16 cellular contexts compared by ENCODE assay signal in genomic region chr2:55031505-55031904, GRCh38. TPM values are rescaled to one million over a fixed set of nuclear protein-coding genes. Genes with fewer than 3 reads are reported as not detected.
A peak's percentile ranks its signal among the peaks of the same experiment; 100 is the strongest.
DNase-seq lines count a peak whose midpoint lies in the region; ATAC-seq and TF ChIP-seq lines count a peak whose summit lies in the region.
"Had no signal": no experiment of that assay in that cellular context is flagged by ENCODE, and none has a peak within 500 bp of the region (broad histone marks: within the 10 kb centered on the region; RNA-seq: fewer than 3 reads in every experiment).

No MANE protein-coding gene starts in this region.

- H3K36me3 Mint-ChIP-seq in GM23338 (ENCODE audit: low read depth) (peaks cover 8% of the 10 kb centered on the region; the same call in 2 of the 3 replicates), WTC11 (no peaks in the 10 kb centered on the region; the same call in 1 of the 2 replicates)
- H3K36me3 Mint-ChIP-seq in activated CD4-positive, alpha-beta T cell treated with anti-CD3 and anti-CD28 coated beads, Interleukin-2, amount 10 ng/mL, durations not matched to agents 7 days and 5 days (ENCODE audit: low read depth) = peaks cover 20% of the 10 kb centered on the region
- H3K36me3 Mint-ChIP-seq: IgD-negative memory B cell had no signal

- peak overlapping the region; percentile 71 for H3K27ac Mint-ChIP-seq in GM23338
- peak overlapping the region; percentile 57 for H3K27ac Mint-ChIP-seq in WTC11
- H3K27ac Mint-ChIP-seq in activated CD4-positive, alpha-beta T cell treated with anti-CD3 and anti-CD28 coated beads, Interleukin-2, amount 10 ng/mL, durations not matched to agents 7 days and 5 days = no peak overlapping the region

- H3K27me3 ChIP-seq in A673 (replicated peaks; ENCODE audit: insufficient read depth, low read depth, low read length, poor library complexity) (no peaks in the 10 kb centered on the region), GM23338 (ENCODE audit: insufficient read depth) (no peaks in the 10 kb centered on the region), Peyer's patch (no peaks in the 10 kb centered on the region)
- H3K27me3 ChIP-seq: SJSA1 had no signal

- no peak overlapping the region for H2AFZ ChIP-seq in GM23338

- H3K9me3 Mint-ChIP-seq in GM23338 (no peaks in the 10 kb centered on the region), WTC11 (0 out of 2 replicates have a peak, but pooled peaks cover under 1% of the 10 kb centered on the region)
- peaks cover 10% of the 10 kb centered on the region for H3K9me3 Mint-ChIP-seq in activated CD4-positive, alpha-beta T cell treated with anti-CD3 and anti-CD28 coated beads, Interleukin-2, amount 10 ng/mL, durations not matched to agents 7 days and 5 days

- no peak overlapping the region for H3K4me3 Mint-ChIP-seq in GM23338
- no peak overlapping the region for H3K4me3 Mint-ChIP-seq in WTC11
- H3K4me3 Mint-ChIP-seq in activated CD4-positive, alpha-beta T cell treated with anti-CD3 and anti-CD28 coated beads, Interleukin-2, amount 10 ng/mL, durations not matched to agents 7 days and 5 days = no peak overlapping the region
- H3K4me3 Mint-ChIP-seq: CD8-positive, alpha-beta T cell; IgD-negative memory B cell had no signal

- peaks cover 100% of the 10 kb centered on the region for H3K79me2 ChIP-seq in GM23338 (replicated peaks; ENCODE audit: insufficient read depth)

- H3K4me2 ChIP-seq in GM23338 = no peak overlapping the region

- H3F3A ChIP-seq in GM23338 (replicated peaks; ENCODE audit: low read depth) = no peaks in the 10 kb centered on the region

- POLR2A ChIA-PET in A673 (lab: Charles Lee; ENCODE audit: low non-redundant PET) = no interaction called here
- POLR2A ChIA-PET in WTC11 (lab: Charles Lee) = no interaction called here
- POLR2A ChIA-PET in activated CD4-positive, alpha-beta T cell treated with anti-CD3 and anti-CD28 coated beads, Interleukin-2, amount 10 ng/mL, durations not matched to agents 7 days and 5 days (lab: Charles Lee) = no interaction called here

- CTCF ChIA-PET in A673 (lab: Charles Lee) = no interaction called here
- CTCF ChIA-PET in WTC11 (lab: Charles Lee) = interaction anchor here (0.6 to 1.4 kb wide), 2 partner anchors 132 to 135 kb away, joined by 4 to 5 read pairs; no protein-coding TSS in a partner anchor
- CTCF ChIA-PET in activated CD4-positive, alpha-beta T cell treated with anti-CD3 and anti-CD28 coated beads, Interleukin-2, amount 10 ng/mL, durations not matched to agents 7 days and 5 days (lab: Charles Lee) = interaction anchor here (1.1 kb wide), 1 partner anchor 19 kb away, joined by 3 read pairs; the partner anchor contains the start of gene RTN4

- TF ChIP-seq POLR2A in Peyer's patch (IDR thresholded peaks at IDR 0.05) = no peak

- H3K9me3 ChIP-seq in A673 (ENCODE audit: low read depth, low read length, poor library complexity, severe bottlenecking) (peaks cover 10% of the 10 kb centered on the region), mucosa of descending colon (no peaks in the 10 kb centered on the region), Peyer's patch (no peaks in the 10 kb centered on the region)
- H3K9me3 ChIP-seq: SJSA1 had no signal

- TF ChIP-seq CTCF in A673 (conservative IDR thresholded peaks at IDR 0.05; ENCODE audit: low read depth, low read length) = no peak
- no peak for TF ChIP-seq CTCF in GM23338 (conservative IDR thresholded peaks at IDR 0.05; ENCODE audit: low read depth in 2 of 2)
- no peak for TF ChIP-seq CTCF in WTC11 (IDR thresholded peaks at IDR 0.05)
- no peak for TF ChIP-seq CTCF in mucosa of descending colon (IDR thresholded peaks at IDR 0.05)
- TF ChIP-seq CTCF in Peyer's patch (IDR thresholded peaks at IDR 0.05) = no peak

- no peaks in the 10 kb centered on the region for H3K9me2 ChIP-seq in GM23338 (ENCODE audit: insufficient read depth)

- H3K4me1 ChIP-seq in A673 (ENCODE audit: insufficient read depth, low read length, poor library complexity, severe bottlenecking) (peaks cover 13% of the 10 kb centered on the region), GM23338 (ENCODE audit: insufficient read depth) (peaks cover 49% of the 10 kb centered on the region), mucosa of descending colon (ENCODE audit: low read depth) (peaks cover 4% of the 10 kb centered on the region), Peyer's patch (peaks cover 0 to 18% (median 0%) of the 10 kb centered on the region in 4 donors)

- H3K27ac ChIP-seq in A673 (ENCODE audit: low read depth, low read length, poor library complexity, severe bottlenecking) (peak overlapping the region; percentile 11), GM23338 (ENCODE audit: low read depth) (no peak overlapping the region), Peyer's patch (no peak overlapping the region)
- H3K27ac ChIP-seq: SJSA1 had no signal

- intact Hi-C loops in A673 (cut with micrococcal nuclease; ENCODE audit: unreplicated experiment) = no loop called here
- intact Hi-C loops in mucosa of descending colon (cut with DNase I, micrococcal nuclease) = no loop called here

- no peak for DNase-seq in A673 (ENCODE audit: low spot score)
- no peak for DNase-seq in GM23338 (ENCODE audit: low spot score)
- DNase-seq in WTC11 (ENCODE audit: low spot score) = no peak
- DNase-seq in mucosa of descending colon = no peak
- no peak for DNase-seq in activated CD4-positive, alpha-beta T cell treated with anti-CD3 and anti-CD28 coated beads, Interleukin-2, amount 10 ng/mL, durations not matched to agents 7 days and 5 days
- DNase-seq in NCI-H187 treated with DMSO at 0.1 percent for 48 hours (lab: John Stamatoyannopoulos, UW) = no peak
- no peak for DNase-seq in Peyer's patch
- no peak for DNase-seq in NCI-H2171 (lab: John Stamatoyannopoulos, UW)
- DNase-seq: ACHN; CD8-positive, alpha-beta T cell; DMS79; NCI-H1105 treated with DMSO at 0.1 percent for 48 hours; NCI-H187; NCI-H748 treated with DMSO at 0.1 percent for 48 hours had no signal

- no peak for ATAC-seq in GM23338
- no peak; the same call in none of the 2 replicates for ATAC-seq in WTC11
- peak; percentile 67 for ATAC-seq in mucosa of descending colon
- ATAC-seq: CD8-positive, alpha-beta T cell had no signal

- no TSS peak for BruUV-seq in A673 (replicated peaks; lab: Mats Ljungman, UMichigan)

- H3K4me1 Mint-ChIP-seq in GM23338 (peaks cover 38% of the 10 kb centered on the region), WTC11 (peaks cover 28% of the 10 kb centered on the region)
- peaks cover 29% of the 10 kb centered on the region for H3K4me1 Mint-ChIP-seq in activated CD4-positive, alpha-beta T cell treated with anti-CD3 and anti-CD28 coated beads, Interleukin-2, amount 10 ng/mL, durations not matched to agents 7 days and 5 days

- H3K36me3 ChIP-seq in A673 (ENCODE audit: insufficient read depth, low read length, poor library complexity, severe bottlenecking) (no peaks in the 10 kb centered on the region), GM23338 (ENCODE audit: insufficient read depth) (no peaks in the 10 kb centered on the region), mucosa of descending colon (ENCODE audit: low read depth) (no peaks in the 10 kb centered on the region), Peyer's patch (no peaks in the 10 kb centered on the region)

- H3K27me3 Mint-ChIP-seq in GM23338 (ENCODE audit: insufficient read depth, low read depth, poor library complexity) (peaks cover 5% of the 10 kb centered on the region), WTC11 (ENCODE audit: low read depth) (no peaks in the 10 kb centered on the region)
- no peaks in the 10 kb centered on the region for H3K27me3 Mint-ChIP-seq in activated CD4-positive, alpha-beta T cell treated with anti-CD3 and anti-CD28 coated beads, Interleukin-2, amount 10 ng/mL, durations not matched to agents 7 days and 5 days
- H3K27me3 Mint-ChIP-seq: IgD-negative memory B cell had no signal

- H4K20me1 ChIP-seq in GM23338 (replicated peaks; ENCODE audit: insufficient read depth) = peaks cover 74% of the 10 kb centered on the region

- no peak overlapping the region for H3K4me3 ChIP-seq in A673 (ENCODE audit: low read depth, low read length, poor library complexity, severe bottlenecking)
- H3K4me3 ChIP-seq in GM23338 = no peak overlapping the region
- H3K4me3 ChIP-seq in mucosa of descending colon = no peak overlapping the region
- no peak overlapping the region for H3K4me3 ChIP-seq in Peyer's patch
- H3K4me3 ChIP-seq: SJSA1 had no signal

TF ChIP-seq in GM23338, 12 proteins besides CTCF, POLR2A, EP300 and RAD21 (continues in another document):
- TF ChIP-seq NANOG (IDR thresholded peaks at IDR 0.05; ENCODE audit: borderline replicate concordance) = no peak
- TF ChIP-seq POLR2AphosphoS5 (IDR thresholded peaks at IDR 0.05; ENCODE audit: low read depth) = no peak
- no peak for TF ChIP-seq JUNB (IDR thresholded peaks at IDR 0.05; ENCODE audit: unreplicated experiment)
- TF ChIP-seq ZNF114 (CRISPR knock-in tag; IDR thresholded peaks at IDR 0.05) = no peak

TF ChIP-seq in WTC11, 78 proteins besides CTCF, POLR2A, EP300 and RAD21 (continues in another document):
- no peak for TF ChIP-seq E2F1 (CRISPR knock-in tag; IDR thresholded peaks at IDR 0.05)
- no peak for TF ChIP-seq GABPB1 (CRISPR knock-in tag; IDR thresholded peaks at IDR 0.05)
- no peak for TF ChIP-seq SOX15 (CRISPR knock-in tag; IDR thresholded peaks at IDR 0.05)
- no peak for TF ChIP-seq ZNF138 (CRISPR knock-in tag; conservative IDR thresholded peaks at IDR 0.05)
- no peak for TF ChIP-seq EMX1 (CRISPR knock-in tag; IDR thresholded peaks at IDR 0.05)
- no peak for TF ChIP-seq CBFB (CRISPR knock-in tag; IDR thresholded peaks at IDR 0.05; ENCODE audit: low read depth)

RNA-seq across cellular contexts. Expression of gene RTN4, which starts 18.7 kb away (rescaled TPM):
- total RNA-seq in A673 (2021) (244 and 275 TPM in 2 replicates), WTC11 (2021) (175 to 202 TPM (median 178 TPM) in 3 replicates), mucosa of descending colon (100 to 1,000 TPM; 219 to 278 (median 224) TPM), Peyer's patch (100 to 1,000 TPM; 140 to 313 (median 195) TPM)
- total RNA-seq in GM23338 (2014; rRNA removed; shearing (Covaris generic)) = 221 and 244 TPM in 2 replicates
- 218 and 221 TPM in 2 replicates for polyA plus RNA-seq in GM23338 (2016; fragmentation: Nextera tagmentation; extraction: Ambion mirVana)
- total RNA-seq in activated CD4-positive, alpha-beta T cell treated with anti-CD3 and anti-CD28 coated beads, Interleukin-2, amount 10 ng/mL, durations not matched to agents 7 days and 5 days = 10 to 100 TPM; 77.1 to 79.9 TPM
